Comparison of ENCODE assay signal across 1 cellular context in genomic region chr1:45677751-45678245, GRCh38.
TF ChIP-seq lines count a peak whose summit lies in the region.

No MANE protein-coding gene starts in this region.

TF ChIP-seq in WTC11, 78 proteins besides CTCF, POLR2A, EP300 and RAD21 (continued from another document):
- TF ChIP-seq ZNF532 (CRISPR knock-in tag; IDR thresholded peaks at IDR 0.05; ENCODE audit: borderline replicate concordance) (no peak), ATF1 (CRISPR knock-in tag; IDR thresholded peaks at IDR 0.05) (no peak), TCF7 (CRISPR knock-in tag; IDR thresholded peaks at IDR 0.05; ENCODE audit: low read depth) (no peak), ZNF232 (CRISPR knock-in tag; IDR thresholded peaks at IDR 0.05) (no peak), GRHL2 (CRISPR knock-in tag; IDR thresholded peaks at IDR 0.05; ENCODE audit: insufficient replicate concordance, severe bottlenecking) (no peak), MLX (CRISPR knock-in tag; IDR thresholded peaks at IDR 0.05) (no peak), CBFB (CRISPR knock-in tag; IDR thresholded peaks at IDR 0.05; ENCODE audit: low read depth) (no peak), FOXP4 (CRISPR knock-in tag; IDR thresholded peaks at IDR 0.05) (no peak), CDX4 (CRISPR knock-in tag; IDR thresholded peaks at IDR 0.05; ENCODE audit: borderline replicate concordance) (no peak), GABPB1 (CRISPR knock-in tag; IDR thresholded peaks at IDR 0.05) (no peak), NFE2L1 (CRISPR knock-in tag; IDR thresholded peaks at IDR 0.05) (no peak), RORB (CRISPR knock-in tag; IDR thresholded peaks at IDR 0.05) (no peak), USF2 (CRISPR knock-in tag; IDR thresholded peaks at IDR 0.05) (no peak)
TF ChIP-seq in WTC11: peak in this region for 0.
